In the genomic region with DNA sequence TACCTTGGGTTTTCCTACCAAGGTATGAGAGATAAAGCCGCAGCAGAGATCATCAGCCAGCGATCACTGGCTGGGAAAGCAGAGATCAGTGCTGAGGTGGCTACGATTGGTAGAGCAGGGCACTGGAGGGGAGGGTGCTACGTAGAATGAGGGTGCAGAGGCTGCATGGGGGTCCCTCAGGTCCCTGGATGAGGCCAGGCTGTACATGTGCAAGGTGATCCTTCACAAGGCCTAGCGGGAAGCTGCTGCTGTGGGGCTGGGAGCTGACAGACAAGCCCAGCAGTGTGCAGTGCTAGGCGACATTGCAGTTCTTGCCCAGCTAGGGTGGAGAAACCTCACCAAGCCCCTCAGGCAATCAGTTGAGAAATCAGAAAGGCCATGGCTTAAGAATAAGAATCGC, we compare ENCODE assay signal across 28 cellular contexts.
"Had no signal": no experiment of that assay in that cellular context is flagged by ENCODE, and none has a peak within 500 bp of the region (broad histone marks: within the 10 kb centered on the region; RNA-seq: fewer than 3 reads in every experiment).

No MANE protein-coding gene starts in this region.

- H3K27ac Mint-ChIP-seq: dendritic cell treated with granulocyte-macrophage colony-stimulating factor and Interleukin-4, amounts not matched to agents 40 ng/mL and 50 ng/mL, for 4 days; endodermal cell; immature natural killer cell; naive thymus-derived CD4-positive, alpha-beta T cell; nephron; neural progenitor cell; stimulated activated memory B cell treated with anti-CD40 and anti-IgM and Interleukin-4, amounts not matched to agents 10 μg/mL and 1 μg/mL and 100 μg/mL, for 72 hours; stimulated activated naive CD8-positive, alpha-beta T cell treated with anti-CD3 and anti-CD28 coated beads, Interleukin-15, Interleukin-2, amounts not matched to agents 100 ng/mL and 50 ng/mL, for 24 hours had no signal

- ATAC-seq: left lobe of liver; naive thymus-derived CD4-positive, alpha-beta T cell; stimulated activated memory B cell treated with anti-CD40 and anti-IgM and Interleukin-4, amounts not matched to agents 10 μg/mL and 1 μg/mL and 100 μg/mL, for 72 hours; upper lobe of right lung had no signal

- H3K9me3 Mint-ChIP-seq: stimulated activated naive CD8-positive, alpha-beta T cell treated with anti-CD3 and anti-CD28 coated beads, Interleukin-15, Interleukin-2, amounts not matched to agents 100 ng/mL and 50 ng/mL, for 24 hours had no signal

- H2AFZ ChIP-seq: neural progenitor cell, parathyroid adenoma had no signal

- H3K9me3 ChIP-seq: colonic mucosa, esophagus squamous epithelium, prostate gland, right atrium auricular region, upper lobe of right lung, uterus had no signal

- H3K27me3 ChIP-seq: right atrium auricular region, uterus had no signal

- FAIRE-seq: frontal cortex had no signal

- H3K27ac ChIP-seq: colonic mucosa, neural progenitor cell, parathyroid adenoma, prostate gland, right atrium auricular region, spleen, thoracic aorta, tibial nerve, upper lobe of right lung, uterus had no signal

- H3K4me3 ChIP-seq: colonic mucosa, esophagus squamous epithelium, lung, neural progenitor cell, prostate gland, right atrium auricular region, skin epidermis, spleen, thoracic aorta, tibial nerve, upper lobe of right lung, uterus had no signal

- H3K4me1 ChIP-seq: colonic mucosa, neural progenitor cell, parathyroid adenoma, prostate gland, right atrium auricular region, spleen, tibial nerve, upper lobe of right lung, uterus had no signal

- H3K79me2 ChIP-seq: parathyroid adenoma had no signal

- H3K36me3 Mint-ChIP-seq: immature natural killer cell, neural progenitor cell had no signal

- H3K4me1 Mint-ChIP-seq: endodermal cell, immature natural killer cell, nephron, neural progenitor cell had no signal

- H3K4me2 ChIP-seq: neural progenitor cell had no signal

- H3K4me3 Mint-ChIP-seq: dendritic cell treated with granulocyte-macrophage colony-stimulating factor and Interleukin-4, amounts not matched to agents 40 ng/mL and 50 ng/mL, for 4 days; endodermal cell; immature natural killer cell; naive thymus-derived CD4-positive, alpha-beta T cell; nephron; neural progenitor cell; stimulated activated memory B cell treated with anti-CD40 and anti-IgM and Interleukin-4, amounts not matched to agents 10 μg/mL and 1 μg/mL and 100 μg/mL, for 72 hours; stimulated activated naive CD8-positive, alpha-beta T cell treated with anti-CD3 and anti-CD28 coated beads, Interleukin-15, Interleukin-2, amounts not matched to agents 100 ng/mL and 50 ng/mL, for 24 hours had no signal

- H3K9ac ChIP-seq: neural progenitor cell, parathyroid adenoma had no signal

- H3K36me3 ChIP-seq: colonic mucosa, esophagus squamous epithelium, neural progenitor cell, prostate gland, right atrium auricular region, spleen, thoracic aorta, tibial nerve, upper lobe of right lung, uterus had no signal

- DNase-seq: colonic mucosa; effector CD8-positive, alpha-beta T cell; endodermal cell; esophagus squamous epithelium; hypothalamus; immature natural killer cell; islet precursor cell; mesenchymal stem cell; midbrain; naive thymus-derived CD4-positive, alpha-beta T cell; spleen; stimulated activated CD4-positive, alpha-beta T cell treated with anti-CD3 and anti-CD28 coated beads, Interleukin-4, amount 100 ng/mL, for 4 hours; upper lobe of right lung; uterus had no signal
